ENCODE assay signal across 1 cellular context in genomic region chr13:24679686-24680085, GRCh38.
TF ChIP-seq lines count a peak whose summit lies in the region.

No MANE protein-coding gene starts in this region.

TF ChIP-seq in A549, 52 proteins besides CTCF, POLR2A, EP300 and RAD21 (continued from another document):
- no peak for TF ChIP-seq ELK1 (IDR thresholded peaks at IDR 0.05; ENCODE audit: low read depth, low read length)
- TF ChIP-seq MAX (IDR thresholded peaks at IDR 0.05) = no peak
- no peak for TF ChIP-seq HOXB13 (CRISPR knock-in tag; IDR thresholded peaks at IDR 0.05; ENCODE audit: low read depth)
- TF ChIP-seq FOSB (CRISPR knock-in tag; IDR thresholded peaks at IDR 0.05) = no peak
